Comparison of ENCODE assay signal across 8 cellular contexts in genomic region chr16:28821874-28822519, GRCh38. TPM values are rescaled to one million over a fixed set of nuclear protein-coding genes. Genes with fewer than 3 reads are reported as not detected.
DNase-seq lines count a peak whose midpoint lies in the region; TF ChIP-seq lines count a peak whose summit lies in the region.

No MANE protein-coding gene starts in this region.

- WGBS in lower leg skin, 2 donors, result 27 to 30% methylated on average over 13 of the region's 13 CpGs

- H3K27me3 ChIP-seq in ascending aorta, result no peaks in the 10 kb centered on the region

- peaks cover 34% of the 10 kb centered on the region for H3K4me1 Mint-ChIP-seq in activated naive CD4-positive, alpha-beta T cell treated with anti-CD3 and anti-CD28 coated beads, Interleukin-2, amount 50 U/mL, for 24 hours
- H3K4me1 Mint-ChIP-seq in type B pancreatic cell (ENCODE audit: unreplicated experiment), result peaks cover 27% of the 10 kb centered on the region

- intact Hi-C loops in ascending aorta (cut with DNase I) (loop anchor here (2.0 kb wide), 1 partner anchor 103 kb away; the partner anchor contains the start of gene RABEP2), lower leg skin (cut with DNase I; ENCODE audit: low total_unique reads) (no loop called here)

- no peaks in the 10 kb centered on the region for H3K9me3 ChIP-seq in ascending aorta

- H3K9me3 Mint-ChIP-seq in activated naive CD4-positive, alpha-beta T cell treated with anti-CD3 and anti-CD28 coated beads, Interleukin-2, amount 50 U/mL, for 24 hours, result no peaks in the 10 kb centered on the region
- H3K9me3 Mint-ChIP-seq in type B pancreatic cell, result no peaks in the 10 kb centered on the region

- H3K27ac ChIP-seq in ascending aorta, result peak overlapping the region; percentile 99 to 100

- peaks cover 0 to 20% of the 10 kb centered on the region in 2 donors for H3K4me1 ChIP-seq in ascending aorta

- DNase-seq in activated naive CD4-positive, alpha-beta T cell (lab: John Stamatoyannopoulos, UW), result no peak
- DNase-seq in ascending aorta (ENCODE audit: low spot score in 2 of 2) (no peak), lower leg skin (ENCODE audit: low spot score in 2 of 2) (no peak), type B pancreatic cell (ENCODE audit: extremely low spot score, unreplicated experiment) (no peak), GDM1 (lab: John Stamatoyannopoulos, UW) (no peak), NCI-H2227 treated with DMSO at 0.1 percent for 48 hours (lab: John Stamatoyannopoulos, UW) (no peak), SKM-1 (lab: John Stamatoyannopoulos, UW; ENCODE audit: unreplicated experiment) (no peak)

- peak overlapping the region; percentile 77 for H3K27ac Mint-ChIP-seq in activated naive CD4-positive, alpha-beta T cell treated with anti-CD3 and anti-CD28 coated beads, Interleukin-2, amount 50 U/mL, for 24 hours
- peak overlapping the region; percentile 86 for H3K27ac Mint-ChIP-seq in type B pancreatic cell

- peaks cover 15 to 18% of the 10 kb centered on the region in 2 donors for H3K36me3 ChIP-seq in ascending aorta

- no peak for TF ChIP-seq CTCF in ascending aorta (IDR thresholded peaks at IDR 0.05)
- no peak for TF ChIP-seq CTCF in lower leg skin (IDR thresholded peaks at IDR 0.05)
- TF ChIP-seq CTCF in type B pancreatic cell (conservative IDR thresholded peaks at IDR 0.05), result no peak

- no peaks in the 10 kb centered on the region for H3K27me3 Mint-ChIP-seq in activated naive CD4-positive, alpha-beta T cell treated with anti-CD3 and anti-CD28 coated beads, Interleukin-2, amount 50 U/mL, for 24 hours
- no peaks in the 10 kb centered on the region for H3K27me3 Mint-ChIP-seq in type B pancreatic cell

- peak overlapping the region; percentile 98 to 100 for H3K4me3 ChIP-seq in ascending aorta
- peak overlapping the region; percentile 27 for H3K4me3 ChIP-seq in lower leg skin (ENCODE audit: low read depth, poor library complexity, severe bottlenecking)

- peak overlapping the region; percentile 91 for H3K4me3 Mint-ChIP-seq in activated naive CD4-positive, alpha-beta T cell treated with anti-CD3 and anti-CD28 coated beads, Interleukin-2, amount 50 U/mL, for 24 hours
- peak overlapping the region; percentile 89 for H3K4me3 Mint-ChIP-seq in type B pancreatic cell

- peaks cover 18% of the 10 kb centered on the region for H3K36me3 Mint-ChIP-seq in activated naive CD4-positive, alpha-beta T cell treated with anti-CD3 and anti-CD28 coated beads, Interleukin-2, amount 50 U/mL, for 24 hours
- peaks cover 16% of the 10 kb centered on the region for H3K36me3 Mint-ChIP-seq in type B pancreatic cell

- TF ChIP-seq POLR2A in lower leg skin (IDR thresholded peaks at IDR 0.05), result no peak

RNA-seq across cellular contexts. Expression of gene ATXN2L, which starts 0.8 kb away (rescaled TPM):
- 169 TPM for total RNA-seq in ascending aorta
- 100 to 1,000 TPM in 1 of 4 donors, 10 to 100 TPM in 3; 54.8 to 152 (median 66.5) TPM for total RNA-seq in lower leg skin
- 166 and 208 TPM in 2 replicates for total RNA-seq in type B pancreatic cell (ENCODE audit: low replicate concordance)

RNA-seq across cellular contexts. Expression of gene TUFM, which starts 24.2 kb away (rescaled TPM):
- total RNA-seq in ascending aorta (92.5 TPM), lower leg skin (100 to 1,000 TPM; 103 to 121 (median 110) TPM), type B pancreatic cell (ENCODE audit: low replicate concordance) (177 and 182 TPM in 2 replicates)

RNA-seq across cellular contexts. Expression of gene SH2B1, which starts 41.6 kb away (rescaled TPM):
- total RNA-seq in ascending aorta, result 69.6 TPM
- total RNA-seq in lower leg skin, result 10 to 100 TPM; 21.7 to 40.0 (median 30.6) TPM
- total RNA-seq in type B pancreatic cell (ENCODE audit: low replicate concordance), result 62.3 and 75.1 TPM in 2 replicates

RNA-seq across cellular contexts. Expression of gene ATP2A1, which starts 56.3 kb away (rescaled TPM):
- total RNA-seq in ascending aorta (not detected), lower leg skin (under 1 TPM; 0.07 to 0.46 (median 0.21) TPM), type B pancreatic cell (ENCODE audit: low replicate concordance) (1.5 and 4.4 TPM in 2 replicates)
